In genomic region chr17:55458977-55459376, GRCh38 we compare ENCODE assay signal across 1 cellular context.
TF ChIP-seq lines count a peak whose summit lies in the region.

No MANE protein-coding gene starts in this region.

TF ChIP-seq in IMR-90, 13 proteins besides CTCF, POLR2A, EP300 and RAD21 (continued from another document):
- TF ChIP-seq, protein P1, sequence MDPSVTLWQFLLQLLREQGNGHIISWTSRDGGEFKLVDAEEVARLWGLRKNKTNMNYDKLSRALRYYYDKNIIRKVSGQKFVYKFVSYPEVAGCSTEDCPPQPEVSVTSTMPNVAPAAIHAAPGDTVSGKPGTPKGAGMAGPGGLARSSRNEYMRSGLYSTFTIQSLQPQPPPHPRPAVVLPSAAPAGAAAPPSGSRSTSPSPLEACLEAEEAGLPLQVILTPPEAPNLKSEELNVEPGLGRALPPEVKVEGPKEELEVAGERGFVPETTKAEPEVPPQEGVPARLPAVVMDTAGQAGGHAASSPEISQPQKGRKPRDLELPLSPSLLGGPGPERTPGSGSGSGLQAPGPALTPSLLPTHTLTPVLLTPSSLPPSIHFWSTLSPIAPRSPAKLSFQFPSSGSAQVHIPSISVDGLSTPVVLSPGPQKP (IDR thresholded peaks at IDR 0.05; ENCODE audit: borderline replicate concordance, low read depth, low read length) = no peak
TF ChIP-seq in IMR-90: peak in this region for 3.
